In genomic region chr1:32757213-32757895, GRCh38 we compare ENCODE assay signal across 11 cellular contexts. TPM values are rescaled to one million over a fixed set of nuclear protein-coding genes. Genes with fewer than 3 reads are reported as not detected.
DNase-seq lines count a peak whose midpoint lies in the region; ATAC-seq, FAIRE-seq and TF ChIP-seq lines count a peak whose summit lies in the region.
"Had no signal": no experiment of that assay in that cellular context is flagged by ENCODE, and none has a peak within 500 bp of the region (broad histone marks: within the 10 kb centered on the region; RNA-seq: fewer than 3 reads in every experiment).

No MANE protein-coding gene starts in this region.

- TF ChIP-seq CTCF in HEK293 (tag by site-specific recombination; IDR thresholded peaks at IDR 0.05): no peak
- no peak for TF ChIP-seq CTCF in keratinocyte (optimal IDR thresholded peaks at IDR 0.05 in 1 of 3, IDR thresholded peaks at IDR 0.05 in 1 of 3, conservative IDR thresholded peaks at IDR 0.05 in 1 of 3; ENCODE audit: extremely low read depth in 1 of 3, insufficient read depth in 2 of 3, low read length in 3 of 3)
- TF ChIP-seq CTCF in stomach (IDR thresholded peaks at IDR 0.05): no peak
- TF ChIP-seq CTCF in BE2C (IDR thresholded peaks at IDR 0.05; ENCODE audit: low read depth, low read length): no peak

- no peaks in the 10 kb centered on the region for H3K9me1 ChIP-seq in keratinocyte (ENCODE audit: control insufficient read depth, extremely low read depth, insufficient read depth, low read length)

- H2AFZ ChIP-seq in keratinocyte (ENCODE audit: control insufficient read depth, low read length): no peak overlapping the region

- H3K27ac ChIP-seq in HEK293 (ENCODE audit: extremely low read depth, low read depth, low read length) (no peak overlapping the region), SJCRH30 (no peak overlapping the region), keratinocyte (ENCODE audit: control insufficient read depth, insufficient read depth, low read length) (peak overlapping the region; percentile 15), stomach (peak overlapping the region; percentile 91 to 97 (median 93))

- TF ChIP-seq POLR2A in stomach (IDR thresholded peaks at IDR 0.05): no peak

- DNase-seq in SJCRH30: peak; percentile 61 to 84
- DNase-seq in keratinocyte (ENCODE audit: low read depth, low spot score): no peak
- DNase-seq in stomach: no peak
- DNase-seq in NCI-H146 treated with DMSO at 0.1 percent for 48 hours (lab: John Stamatoyannopoulos, UW; ENCODE audit: unreplicated experiment): no peak
- no peak for DNase-seq in BE2C
- DNase-seq: activated naive CD8-positive, alpha-beta T cell treated with anti-CD3 and anti-CD28 coated beads, Interleukin-2, amount 50 U/mL, for 24 hours; KG1; NCI-H1694 treated with DMSO at 0.1 percent for 48 hours had no signal

- peaks cover 18% of the 10 kb centered on the region for H3K4me1 ChIP-seq in HEK293 (ENCODE audit: control insufficient read depth, insufficient read depth, low read length)
- H3K4me1 ChIP-seq in SJCRH30: peaks cover 50% of the 10 kb centered on the region
- peaks cover 71% of the 10 kb centered on the region for H3K4me1 ChIP-seq in keratinocyte (ENCODE audit: control insufficient read depth, extremely low read depth, insufficient read depth, low read length)
- peaks cover 84 to 97% (median 91%) of the 10 kb centered on the region in 4 donors for H3K4me1 ChIP-seq in stomach
- no peaks in the 10 kb centered on the region; the same call in 1 of the 2 replicates for H3K4me1 ChIP-seq in BE2C

- H3K9ac ChIP-seq in keratinocyte (ENCODE audit: control insufficient read depth, extremely low read depth, insufficient read depth, low read length): no peak overlapping the region

- H3K4me3 ChIP-seq in HEK293 (ENCODE audit: low read depth, low read length) (no peak overlapping the region), SJCRH30 (no peak overlapping the region), keratinocyte (ENCODE audit: control insufficient read depth in 2 of 3, extremely low read depth in 1 of 3, insufficient read depth in 2 of 3, low read depth in 1 of 3, low read length in 3 of 3) (no peak overlapping the region), stomach (no peak overlapping the region), BE2C (ENCODE audit: low read depth, low read length) (no peak overlapping the region)

- POLR2A ChIA-PET in HEK293 (lab: Yijun Ruan, JAX): no interaction called here

- no peak for FAIRE-seq in keratinocyte (lab: Jason Lieb, UNC)

- TF ChIP-seq EP300 in stomach (IDR thresholded peaks at IDR 0.05): no peak

- H3K36me3 ChIP-seq in HEK293 (ENCODE audit: control insufficient read depth in 2 of 2, insufficient read depth in 1 of 2, low read length in 2 of 2) (no peaks in the 10 kb centered on the region), SJCRH30 (no peaks in the 10 kb centered on the region), keratinocyte (ENCODE audit: control insufficient read depth in 2 of 2, extremely low read depth in 1 of 2, insufficient read depth in 2 of 2, low read length in 2 of 2) (peaks cover under 1 to 6% of the 10 kb centered on the region in 2 experiments), stomach (no peaks in the 10 kb centered on the region), BE2C (no peaks in the 10 kb centered on the region)

- H3K9me3 ChIP-seq in HEK293 (ENCODE audit: control insufficient read depth, insufficient read depth, low read depth, low read length) (no peaks in the 10 kb centered on the region), SJCRH30 (replicated peaks) (no peaks in the 10 kb centered on the region), keratinocyte (ENCODE audit: control insufficient read depth, low read depth, low read length) (no peaks in the 10 kb centered on the region), stomach (no peaks in the 10 kb centered on the region), BE2C (no peaks in the 10 kb centered on the region)

- no peaks in the 10 kb centered on the region for H4K20me1 ChIP-seq in keratinocyte (ENCODE audit: control insufficient read depth, extremely low read depth, insufficient read depth, low read length)

- ATAC-seq in GM19035 (IDR thresholded peaks at IDR 0.05; ENCODE audit: unreplicated experiment) (no peak), GM21390 (IDR thresholded peaks at IDR 0.05; ENCODE audit: unreplicated experiment) (no peak)
- ATAC-seq: activated naive CD8-positive, alpha-beta T cell treated with anti-CD3 and anti-CD28 coated beads, Interleukin-2, amount 50 U/mL, for 24 hours had no signal

- dilution Hi-C loops in keratinocyte (cut with MboI; ENCODE audit: extremely low pct_ligation_motif_present, low sequenced_read_pairs): no loop called here

- intact Hi-C loops in stomach (cut with DNase I; ENCODE audit: low total_unique reads): no loop called here

- no peak overlapping the region for H3K4me2 ChIP-seq in keratinocyte (ENCODE audit: control insufficient read depth, extremely low read depth, insufficient read depth, low read depth, low read length)

- H3K27me3 ChIP-seq in SJCRH30 (no peaks in the 10 kb centered on the region), keratinocyte (ENCODE audit: control insufficient read depth, extremely low read depth, insufficient read depth, low read length) (no peaks in the 10 kb centered on the region), stomach (peaks cover 0 to 7% (median 7%) of the 10 kb centered on the region in 3 donors), BE2C (no peaks in the 10 kb centered on the region)

- CTCF ChIA-PET in HEK293 (lab: Yijun Ruan, JAX): interaction anchor here (0.5 to 1.2 kb wide), 2 partner anchors 15 to 1204 kb away, joined by 3 read pairs; no protein-coding TSS in a partner anchor

- 57 to 73% (median 65%) methylated on average over 4 of the region's 4 CpGs for WGBS in stomach, 5 donors

- peaks cover 44% of the 10 kb centered on the region for H3K79me2 ChIP-seq in keratinocyte (ENCODE audit: control insufficient read depth, insufficient read depth, low read length)

TF ChIP-seq in HEK293, 187 proteins besides CTCF, POLR2A, EP300 and RAD21 (continues in another document):
- no peak for TF ChIP-seq ZNF132 (tag by site-specific recombination; IDR thresholded peaks at IDR 0.05; ENCODE audit: borderline replicate concordance)
- no peak for TF ChIP-seq ZBTB10 (tag by site-specific recombination; IDR thresholded peaks at IDR 0.05)
- no peak for TF ChIP-seq ZNF391 (tag by site-specific recombination; IDR thresholded peaks at IDR 0.05; ENCODE audit: borderline replicate concordance, low read depth)
- no peak for TF ChIP-seq ZNF48 (tag by site-specific recombination; IDR thresholded peaks at IDR 0.05)
- TF ChIP-seq ZNF529 (tag by site-specific recombination; IDR thresholded peaks at IDR 0.05; ENCODE audit: insufficient replicate concordance): no peak
- peak; percentile 49 for TF ChIP-seq EGR2 (tag by site-specific recombination; IDR thresholded peaks at IDR 0.05; ENCODE audit: low read depth)
- peak; percentile 87 for TF ChIP-seq ZNF16 (tag by site-specific recombination; IDR thresholded peaks at IDR 0.05; ENCODE audit: low read depth)

RNA-seq across cellular contexts. Expression of gene SYNC, which starts 54.8 kb away (rescaled TPM):
- total RNA-seq in SJCRH30 (2014; rRNA removed; shearing (Covaris generic)): 1.1 and 1.6 TPM in 2 replicates
- polyA plus RNA-seq in keratinocyte (11.2 to 12.0 TPM (median 11.2 TPM) in 3 replicates), stomach (10 to 100 TPM in 1 of 3 donors, 1 to 10 TPM in 2; 5.5 to 11.6 (median 6.0) TPM)
- 2.0 TPM for polyA plus RNA-seq in keratinocyte (2011; ENCODE audit: low read depth)
- polyA plus RNA-seq in keratinocyte (2011; cell fraction: cytosol; rRNA removed): 14.5 and 17.2 TPM in 2 replicates
- polyA plus RNA-seq in keratinocyte (2011; cell fraction: nucleus; rRNA removed): 12.3 and 14.8 TPM in 2 replicates
- polyA plus RNA-seq in keratinocyte (2012; ENCODE audit: low replicate concordance): 1.3 and 12.0 TPM in 2 replicates
- polyA minus RNA-seq in keratinocyte: 9.7 to 19.1 TPM (median 14.7 TPM) in 3 replicates
- polyA minus RNA-seq in keratinocyte (2011; cell fraction: cytosol; rRNA and poly(A)+ RNA removed): 16.7 TPM
- 2.8 and 8.0 TPM in 2 replicates for polyA minus RNA-seq in keratinocyte (2011; cell fraction: nucleus; rRNA and poly(A)+ RNA removed)
- 10 to 100 TPM; 12.3 to 38.5 (median 22.8) TPM for total RNA-seq in stomach
- polyA plus RNA-seq in BE2C (2012; ENCODE audit: insufficient read depth, insufficient read length, low read depth): not detected

RNA-seq across cellular contexts. Expression of gene YARS1, which starts 59.8 kb away (rescaled TPM):
- total RNA-seq in SJCRH30 (2014; rRNA removed; shearing (Covaris generic)): 81.3 and 91.7 TPM in 2 replicates
- polyA plus RNA-seq in keratinocyte (32.0 to 97.4 TPM (median 68.4 TPM) in 3 replicates), stomach (10 to 100 TPM; 44.5 to 53.0 (median 47.8) TPM)
- 241 TPM for polyA plus RNA-seq in keratinocyte (2011; ENCODE audit: low read depth)
- 54.2 and 93.1 TPM in 2 replicates for polyA plus RNA-seq in keratinocyte (2011; cell fraction: cytosol; rRNA removed)
- 103 and 117 TPM in 2 replicates for polyA plus RNA-seq in keratinocyte (2011; cell fraction: nucleus; rRNA removed)
- polyA plus RNA-seq in keratinocyte (2012; ENCODE audit: low replicate concordance): 86.9 and 135 TPM in 2 replicates
- polyA minus RNA-seq in keratinocyte: 39.1 to 147 TPM (median 82.5 TPM) in 3 replicates
- polyA minus RNA-seq in keratinocyte (2011; cell fraction: cytosol; rRNA and poly(A)+ RNA removed): 38.0 TPM
- 38.4 and 63.9 TPM in 2 replicates for polyA minus RNA-seq in keratinocyte (2011; cell fraction: nucleus; rRNA and poly(A)+ RNA removed)
- total RNA-seq in stomach: 10 to 100 TPM; 26.9 to 99.1 (median 64.4) TPM
- polyA plus RNA-seq in BE2C (2012; ENCODE audit: insufficient read depth, insufficient read length, low read depth): 252 TPM

Comparison
In these comparisons a context has a peak if more than half of its experiments do, and no peak if none do; other contexts are left out.
1. H3K27ac ChIP-seq: peak in keratinocyte (single experiment) and stomach (5 of 5); none in HEK293 (single experiment) and SJCRH30 (single experiment).
2. DNase-seq: peak in SJCRH30 (2 of 2); none in keratinocyte (single experiment), stomach (single experiment), NCI-H146 treated with DMSO at 0.1 percent for 48 hours (single experiment) and BE2C (single experiment).